In genomic region chr1:231684333-231685244, GRCh38 we compare ENCODE assay signal across 17 cellular contexts. TPM values are rescaled to one million over a fixed set of nuclear protein-coding genes. Genes with fewer than 3 reads are reported as not detected.
DNase-seq lines count a peak whose midpoint lies in the region; ATAC-seq and TF ChIP-seq lines count a peak whose summit lies in the region.
"Had no signal": no experiment of that assay in that cellular context is flagged by ENCODE, and none has a peak within 500 bp of the region (broad histone marks: within the 10 kb centered on the region; RNA-seq: fewer than 3 reads in every experiment).

No MANE protein-coding gene starts in this region.

- no peak overlapping the region for H3K27ac Mint-ChIP-seq in T-cell
- H3K27ac Mint-ChIP-seq: effector memory CD8-positive, alpha-beta T cell; GM23338; neural progenitor cell had no signal

- H3K27me3 Mint-ChIP-seq in T-cell = no peaks in the 10 kb centered on the region
- H3K27me3 Mint-ChIP-seq: effector memory CD8-positive, alpha-beta T cell had no signal

- H3K36me3 Mint-ChIP-seq in T-cell = peaks cover 23% of the 10 kb centered on the region

- no peak overlapping the region for H3K4me3 ChIP-seq in epithelial cell of esophagus (ENCODE audit: low read length)
- H3K4me3 ChIP-seq: GM12878, GM23338, neural progenitor cell, spleen, upper lobe of left lung had no signal

- POLR2A ChIA-PET in T-cell (lab: Charles Lee) = no interaction called here

- H3K4me3 Mint-ChIP-seq in T-cell = no peak overlapping the region
- H3K4me3 Mint-ChIP-seq: effector memory CD8-positive, alpha-beta T cell; GM23338; neural progenitor cell had no signal

- ATAC-seq in HG02763 (IDR thresholded peaks at IDR 0.05; ENCODE audit: unreplicated experiment) (no peak), HG02885 (IDR thresholded peaks at IDR 0.05; ENCODE audit: poor library complexity, unreplicated experiment) (no peak), T-cell (replicated peaks in 1 of 4) (no peak)
- ATAC-seq: effector memory CD8-positive, alpha-beta T cell; GM12878; GM23338 had no signal

- peaks cover 4 to 16% (median 6%) of the 10 kb centered on the region in 3 donors for H3K4me1 Mint-ChIP-seq in T-cell

- peaks cover 0 to 7% (median 5%) of the 10 kb centered on the region in 3 donors for H3K9me3 Mint-ChIP-seq in T-cell

- peak; percentile 66 for DNase-seq in NCI-H1105 (lab: John Stamatoyannopoulos, UW)
- peak; percentile 92 to 93 for DNase-seq in NCI-H446 (lab: John Stamatoyannopoulos, UW)
- DNase-seq in epithelial cell of esophagus (ENCODE audit: low read depth) = peak; percentile 30
- no peak for DNase-seq in activated CD4-positive, alpha-beta T cell treated with anti-CD3 and anti-CD28 coated beads for 48 hours
- DNase-seq in T-cell = no peak
- DNase-seq: ACHN; activated CD4-positive, alpha-beta T cell treated with anti-CD3 and anti-CD28 coated beads for 1 hour; effector memory CD8-positive, alpha-beta T cell; left ventricle myocardium superior; spleen; upper lobe of left lung had no signal

- peak overlapping the region; percentile 55 for H3K27ac ChIP-seq in C4-2B
- H3K27ac ChIP-seq: neural progenitor cell, spleen, upper lobe of left lung had no signal

- TF ChIP-seq CTCF in C4-2B (conservative IDR thresholded peaks at IDR 0.05) = no peak
- TF ChIP-seq CTCF in epithelial cell of esophagus (IDR thresholded peaks at IDR 0.05; ENCODE audit: insufficient read depth, low read depth, low read length, missing control alignments) = no peak

- CTCF ChIA-PET in T-cell (lab: Charles Lee) = no interaction called here

RNA-seq across cellular contexts. Expression of gene DISC1, which starts 58.0 kb away (rescaled TPM):
- 10 to 100 TPM; 12.9 to 37.0 (median 14.6) TPM for total RNA-seq in T-cell

Comparison
In these comparisons a context has a peak if more than half of its experiments do, and no peak if none do; other contexts are left out.
1. DNase-seq: peak in NCI-H1105 (single experiment), NCI-H446 (2 of 2) and epithelial cell of esophagus (single experiment); none in activated CD4-positive, alpha-beta T cell treated with anti-CD3 and anti-CD28 coated beads for 48 hours (single experiment) and T-cell (0 of 34).